In genomic region chr1:27603320-27603961, GRCh38 we compare ENCODE assay signal across 8 cellular contexts.
A peak's percentile ranks its signal among the peaks of the same experiment; 100 is the strongest.
DNase-seq lines count a peak whose midpoint lies in the region; ATAC-seq and TF ChIP-seq lines count a peak whose summit lies in the region.

No MANE protein-coding gene starts in this region.

- H3K4me3 ChIP-seq in NT2/D1 (ENCODE audit: insufficient read length, low read depth) (peak overlapping the region; percentile 81), astrocyte of the cerebellum (ENCODE audit: low read depth, low read length) (peak overlapping the region; percentile 87), iPS-18c (ENCODE audit: insufficient read depth, low read depth, low read length) (peak overlapping the region; percentile 77), skin epidermis (peak overlapping the region; percentile 69 to 97 (median 79))

- in situ Hi-C loops in astrocyte of the cerebellum (cut with HindIII; ENCODE audit: low sequenced_read_pairs) (loop anchor here (10.0 kb wide), 1 partner anchor 49 kb away; no protein-coding TSS in a partner anchor), KBM-7 (cut with MboI; ENCODE audit: low pct_unique_long_range_greater_than_20kb, low sequenced_read_pairs) (no loop called here)

- peaks cover 6% of the 10 kb centered on the region for H3K27me3 ChIP-seq in NT2/D1 (ENCODE audit: insufficient read depth, insufficient read length)

- H3K27ac ChIP-seq in skin epidermis: peak overlapping the region; percentile 50 to 96 (median 94)

- H3K9ac ChIP-seq in NT2/D1 (ENCODE audit: insufficient read length, low read depth): peak overlapping the region; percentile 89

- TF ChIP-seq CTCF in astrocyte of the cerebellum (IDR thresholded peaks at IDR 0.05; ENCODE audit: low read depth, low read length, missing control alignments): no peak

- ATAC-seq in HG03139 (IDR thresholded peaks at IDR 0.05; ENCODE audit: unreplicated experiment): no peak

- peaks cover 5% of the 10 kb centered on the region for H3K36me3 ChIP-seq in NT2/D1 (ENCODE audit: insufficient read depth, insufficient read length, low read length)

- DNase-seq in activated T-cell treated with anti-CD3 and anti-CD28 coated beads, Interleukin-2, amount 50 U/mL, for 1 hour: peak; percentile 53
- DNase-seq in activated T-cell treated with anti-CD3 and anti-CD28 coated beads for 4 hours (no peak), NT2/D1 (ENCODE audit: low read depth, low spot score) (no peak), astrocyte of the cerebellum (ENCODE audit: low read depth) (no peak), KBM-7 (no peak)

- H3K4me1 ChIP-seq in NT2/D1 (ENCODE audit: insufficient read depth, insufficient read length): peaks cover 59% of the 10 kb centered on the region

- H3K9me3 ChIP-seq in NT2/D1 (ENCODE audit: insufficient read depth, low read length) (no peaks in the 10 kb centered on the region), iPS-18c (ENCODE audit: control insufficient read depth, insufficient read depth, low read length) (peaks cover 5% of the 10 kb centered on the region)
